10 cellular contexts compared by ENCODE assay signal in the genomic region with DNA sequence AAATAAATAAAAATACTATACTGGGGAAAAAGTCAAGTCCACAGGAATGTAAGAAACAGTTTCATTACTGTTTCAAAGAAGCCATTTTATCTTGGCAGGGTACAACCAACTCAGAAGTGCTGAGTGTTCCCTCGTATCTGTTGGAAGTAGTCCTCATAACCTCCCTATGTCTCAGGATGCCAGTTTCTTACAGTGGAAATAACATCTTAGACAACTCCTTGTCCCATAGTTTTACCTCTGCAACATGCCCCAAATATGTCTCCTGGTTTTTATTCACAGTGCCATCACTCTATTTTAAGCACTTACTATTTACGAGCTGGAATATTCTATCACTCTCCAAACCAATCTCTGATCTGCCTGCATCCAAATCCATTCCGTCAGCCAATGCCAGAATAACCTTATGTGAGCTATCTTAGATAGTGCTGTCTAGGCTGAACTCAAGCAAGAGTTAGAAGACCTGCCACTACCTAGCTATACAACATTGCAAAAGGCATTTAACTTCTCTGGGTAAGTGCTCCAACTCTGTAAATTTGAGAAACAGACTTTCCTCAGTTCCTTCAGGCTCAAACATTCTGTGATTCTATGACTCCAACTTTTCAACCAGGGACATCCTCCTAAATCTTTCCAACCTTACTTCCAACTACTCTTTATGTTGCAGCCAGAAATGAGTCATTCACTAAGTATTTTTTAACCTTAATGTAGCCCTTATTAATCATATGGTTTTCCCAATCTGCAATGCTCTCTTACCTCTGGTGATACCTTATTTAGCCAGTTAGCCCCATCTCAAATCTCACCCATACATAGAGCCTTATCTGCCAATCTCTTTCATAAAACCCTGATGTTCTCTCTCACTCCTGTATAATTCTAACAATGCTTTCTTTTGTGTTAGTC.
DNase-seq lines count a peak whose midpoint lies in the region; ATAC-seq, FAIRE-seq and TF ChIP-seq lines count a peak whose summit lies in the region.
"Had no signal": no experiment of that assay in that cellular context is flagged by ENCODE, and none has a peak within 500 bp of the region (broad histone marks: within the 10 kb centered on the region; RNA-seq: fewer than 3 reads in every experiment).

No MANE protein-coding gene starts in this region.

- H3K36me3 Mint-ChIP-seq in naive thymus-derived CD4-positive, alpha-beta T cell: peaks cover 5 to 39% (median 33%) of the 10 kb centered on the region in 5 donors
- peaks cover 80% of the 10 kb centered on the region for H3K36me3 Mint-ChIP-seq in CD4-positive, alpha-beta T cell (ENCODE audit: low read depth)

- peak; percentile 60 for DNase-seq in EH (ENCODE audit: low read depth)
- DNase-seq in RCC 7860 (ENCODE audit: low spot score): peak; percentile 54
- DNase-seq in dorsolateral prefrontal cortex: no peak
- no peak for DNase-seq in naive thymus-derived CD4-positive, alpha-beta T cell
- DNase-seq in dedifferentiated amniotic fluid mesenchymal stem cell (ENCODE audit: extremely low spot score): no peak
- no peak for DNase-seq in CD4-positive, alpha-beta T cell
- DNase-seq in lower leg skin (ENCODE audit: low spot score in 2 of 2): no peak
- DNase-seq: activated T-cell treated with anti-CD3 and anti-CD28 coated beads, Interleukin-2, amount 50 U/mL, for 4 hours; NCI-H1436 treated with DMSO at 0.1 percent for 48 hours had no signal

- TF ChIP-seq POLR2A in lower leg skin (IDR thresholded peaks at IDR 0.05): no peak

- peaks cover 16 to 67% (median 41%) of the 10 kb centered on the region in 7 donors for H3K4me1 Mint-ChIP-seq in naive thymus-derived CD4-positive, alpha-beta T cell
- H3K4me1 Mint-ChIP-seq in CD4-positive, alpha-beta T cell (ENCODE audit: low read depth): peaks cover 68% of the 10 kb centered on the region

- H3K9me3 ChIP-seq in naive thymus-derived CD4-positive, alpha-beta T cell (ENCODE audit: control insufficient read depth in 2 of 3, low read length in 3 of 3): no peaks in the 10 kb centered on the region
- no peaks in the 10 kb centered on the region for H3K9me3 ChIP-seq in CD4-positive, alpha-beta T cell (ENCODE audit: control insufficient read depth, low read length)

- peak overlapping the region in 30 of 59 donors; percentile 2 to 67 (median 28) for H3K27ac ChIP-seq in dorsolateral prefrontal cortex
- H3K27ac ChIP-seq in naive thymus-derived CD4-positive, alpha-beta T cell (ENCODE audit: low read depth, low read length): no peak overlapping the region
- no peak overlapping the region for H3K27ac ChIP-seq in CD4-positive, alpha-beta T cell (ENCODE audit: low read depth, low read length)

- CTCF ChIA-PET in naive thymus-derived CD4-positive, alpha-beta T cell (lab: Charles Lee): interaction anchor here (0.6 kb wide), 1 partner anchor 84 kb away, joined by 3 read pairs; no protein-coding TSS in a partner anchor
- CTCF ChIA-PET in CD4-positive, alpha-beta T cell (lab: Charles Lee): no interaction called here

- 27 to 33% methylated on average over 3 of the region's 3 CpGs for WGBS in lower leg skin, 2 donors

- no peaks in the 10 kb centered on the region for H3K27me3 Mint-ChIP-seq in naive thymus-derived CD4-positive, alpha-beta T cell
- H3K27me3 Mint-ChIP-seq in CD4-positive, alpha-beta T cell: no peaks in the 10 kb centered on the region

- intact Hi-C loops in dorsolateral prefrontal cortex (cut with DNase I): no loop called here
- intact Hi-C loops in naive thymus-derived CD4-positive, alpha-beta T cell (cut with micrococcal nuclease): no loop called here
- intact Hi-C loops in CD4-positive, alpha-beta T cell (cut with DNase I, micrococcal nuclease): no loop called here
- intact Hi-C loops in lower leg skin (cut with DNase I; ENCODE audit: low total_unique reads): no loop called here

- H3K9me3 Mint-ChIP-seq in naive thymus-derived CD4-positive, alpha-beta T cell: no peaks in the 10 kb centered on the region
- no peaks in the 10 kb centered on the region for H3K9me3 Mint-ChIP-seq in CD4-positive, alpha-beta T cell
- H3K9me3 Mint-ChIP-seq: activated T-cell treated with anti-CD3 and anti-CD28 coated beads, Interleukin-2, amount 50 U/mL, for 4 hours had no signal

- H3K36me3 ChIP-seq in naive thymus-derived CD4-positive, alpha-beta T cell (ENCODE audit: control insufficient read depth in 2 of 3, insufficient read depth in 3 of 3, low read length in 3 of 3): peaks cover 0 to 34% (median 0%) of the 10 kb centered on the region in 3 experiments

- no peak for TF ChIP-seq CTCF in dorsolateral prefrontal cortex (IDR thresholded peaks at IDR 0.05 in 54 of 56, conservative IDR thresholded peaks at IDR 0.05 in 2 of 56; ENCODE audit: low read depth in 1 of 56, partially characterized antibody in 56 of 56)
- TF ChIP-seq CTCF in CD4-positive, alpha-beta T cell (IDR thresholded peaks at IDR 0.05): no peak
- TF ChIP-seq CTCF in lower leg skin (IDR thresholded peaks at IDR 0.05): no peak

- peak overlapping the region in 1 of 10 donors; percentile 3 for H3K4me3 Mint-ChIP-seq in naive thymus-derived CD4-positive, alpha-beta T cell
- no peak overlapping the region for H3K4me3 Mint-ChIP-seq in CD4-positive, alpha-beta T cell
- H3K4me3 Mint-ChIP-seq: activated T-cell treated with anti-CD3 and anti-CD28 coated beads, Interleukin-2, amount 50 U/mL, for 4 hours had no signal

- no peaks in the 10 kb centered on the region for H3K27me3 ChIP-seq in dorsolateral prefrontal cortex
- no peaks in the 10 kb centered on the region for H3K27me3 ChIP-seq in naive thymus-derived CD4-positive, alpha-beta T cell (ENCODE audit: control insufficient read depth in 2 of 2, insufficient read depth in 2 of 2, low read length in 2 of 2)
- H3K27me3 ChIP-seq in CD4-positive, alpha-beta T cell (ENCODE audit: control insufficient read depth, insufficient read depth, low read length): no peaks in the 10 kb centered on the region

- peak overlapping the region in 3 of 59 donors; percentile 0 to 18 (median 2) for H3K4me3 ChIP-seq in dorsolateral prefrontal cortex
- H3K4me3 ChIP-seq in naive thymus-derived CD4-positive, alpha-beta T cell (ENCODE audit: low read length): no peak overlapping the region
- no peak overlapping the region for H3K4me3 ChIP-seq in lower leg skin (ENCODE audit: low read depth, poor library complexity, severe bottlenecking)

- peak; percentile 77 for FAIRE-seq in RCC 7860 (lab: Jason Lieb, UNC)

- H3K4me1 ChIP-seq in naive thymus-derived CD4-positive, alpha-beta T cell (ENCODE audit: control insufficient read depth in 2 of 2, insufficient read depth in 2 of 2, low read length in 2 of 2): peaks cover 4 to 6% of the 10 kb centered on the region in 2 donors

- H3K27ac Mint-ChIP-seq in naive thymus-derived CD4-positive, alpha-beta T cell: peak overlapping the region in 5 of 9 donors; percentile 5 to 27 (median 15)
- H3K27ac Mint-ChIP-seq in CD4-positive, alpha-beta T cell: no peak overlapping the region

- POLR2A ChIA-PET in naive thymus-derived CD4-positive, alpha-beta T cell (lab: Charles Lee): no interaction called here
- POLR2A ChIA-PET in CD4-positive, alpha-beta T cell (lab: Charles Lee): interaction anchor here (1.0 kb wide), 1 partner anchor 20 kb away, joined by 3 read pairs; no protein-coding TSS in a partner anchor

- no peak for ATAC-seq in naive thymus-derived CD4-positive, alpha-beta T cell
- no peak for ATAC-seq in CD4-positive, alpha-beta T cell (ENCODE audit: poor library complexity)
- no peak for ATAC-seq in HG03342 (IDR thresholded peaks at IDR 0.05; ENCODE audit: unreplicated experiment)
- ATAC-seq: activated T-cell treated with anti-CD3 and anti-CD28 coated beads, Interleukin-2, amount 50 U/mL, for 4 hours had no signal

Comparison
In these comparisons a context has a peak if more than half of its experiments do, and no peak if none do; other contexts are left out.
1. DNase-seq: peak in EH (single experiment) and RCC 7860 (single experiment); none in dorsolateral prefrontal cortex (0 of 10), naive thymus-derived CD4-positive, alpha-beta T cell (0 of 9), dedifferentiated amniotic fluid mesenchymal stem cell (single experiment), CD4-positive, alpha-beta T cell (0 of 10) and lower leg skin (0 of 2).
2. H3K27ac ChIP-seq: peak in dorsolateral prefrontal cortex (30 of 59); none in naive thymus-derived CD4-positive, alpha-beta T cell (single experiment) and CD4-positive, alpha-beta T cell (single experiment).